ENCODE assay signal across 1 cellular context in the genomic region with DNA sequence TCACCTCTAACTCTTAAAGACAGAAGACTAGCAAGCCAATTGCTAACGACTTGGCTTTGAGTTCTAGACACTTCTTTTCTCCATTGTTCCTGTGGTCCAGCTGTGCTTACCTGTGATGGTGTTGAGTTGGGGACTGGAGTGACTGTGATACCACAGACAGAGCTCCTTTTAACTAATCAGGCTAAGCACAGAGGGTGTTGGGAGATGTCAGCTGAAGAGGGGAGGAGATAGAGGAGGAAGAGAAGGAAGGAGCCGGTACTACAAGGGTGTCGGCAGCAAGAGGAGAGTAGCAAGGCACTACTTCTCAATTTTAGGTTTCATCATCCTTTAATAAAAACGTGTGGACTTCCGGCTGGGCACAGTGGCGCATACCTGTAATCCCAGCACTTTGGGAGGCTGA.
TF ChIP-seq lines count a peak whose summit lies in the region.

No MANE protein-coding gene starts in this region.

TF ChIP-seq in K562, 482 proteins besides CTCF, POLR2A, EP300 and RAD21:
- TF ChIP-seq, protein P1, sequence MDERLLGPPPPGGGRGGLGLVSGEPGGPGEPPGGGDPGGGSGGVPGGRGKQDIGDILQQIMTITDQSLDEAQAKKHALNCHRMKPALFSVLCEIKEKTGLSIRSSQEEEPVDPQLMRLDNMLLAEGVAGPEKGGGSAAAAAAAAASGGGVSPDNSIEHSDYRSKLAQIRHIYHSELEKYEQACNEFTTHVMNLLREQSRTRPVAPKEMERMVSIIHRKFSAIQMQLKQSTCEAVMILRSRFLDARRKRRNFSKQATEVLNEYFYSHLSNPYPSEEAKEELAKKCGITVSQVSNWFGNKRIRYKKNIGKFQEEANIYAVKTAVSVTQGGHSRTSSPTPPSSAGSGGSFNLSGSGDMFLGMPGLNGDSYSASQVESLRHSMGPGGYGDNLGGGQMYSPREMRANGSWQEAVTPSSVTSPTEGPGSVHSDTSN (CRISPR knock-in tag; IDR thresholded peaks at IDR 0.05; ENCODE audit: low read depth) = no peak
- TF ChIP-seq, protein P1 (tag; conservative IDR thresholded peaks at IDR 0.05; ENCODE audit: low read depth) = no peak
- TF ChIP-seq TCF3 (CRISPR knock-in tag; IDR thresholded peaks at IDR 0.05) (0 out of 2 replicates have a peak, but pooled peaks have one; percentile 14), CBFA2T3 (IDR thresholded peaks at IDR 0.05) (peak; percentile 59), CCAR2 (IDR thresholded peaks at IDR 0.05; ENCODE audit: low read depth, low read length) (no peak), TEAD4 (IDR thresholded peaks at IDR 0.05; ENCODE audit: low read length) (no peak), TEAD4 (CRISPR knock-in tag; IDR thresholded peaks at IDR 0.05; ENCODE audit: borderline replicate concordance) (no peak), SUPT5H (IDR thresholded peaks at IDR 0.05) (no peak), ZNF589 (CRISPR knock-in tag; IDR thresholded peaks at IDR 0.05; ENCODE audit: low read depth) (no peak), ZNF253 (CRISPR knock-in tag; conservative IDR thresholded peaks at IDR 0.05) (no peak), CBFA2T2 (conservative IDR thresholded peaks at IDR 0.05) (peak; percentile 27), ZNF282 (CRISPR knock-in tag; IDR thresholded peaks at IDR 0.05) (no peak), RHOXF2B (CRISPR knock-in tag; conservative IDR thresholded peaks at IDR 0.05) (no peak), FOXK2 (conservative IDR thresholded peaks at IDR 0.05 in 1 of 2, IDR thresholded peaks at IDR 0.05 in 1 of 2; ENCODE audit: low read depth in 2 of 2) (no peak), MIER1 (IDR thresholded peaks at IDR 0.05; ENCODE audit: low read depth) (no peak), SETDB1 (IDR thresholded peaks at IDR 0.05; ENCODE audit: low read length) (no peak), CHD4 (IDR thresholded peaks at IDR 0.05; ENCODE audit: insufficient read depth, insufficient replicate concordance, low read depth, low read length, poor library complexity, severe bottlenecking) (no peak), PTRF (tag; IDR thresholded peaks at IDR 0.05) (no peak), FUS (optimal IDR thresholded peaks at IDR 0.05; ENCODE audit: low read depth, low read length) (no peak), MYC (IDR thresholded peaks at IDR 0.05; ENCODE audit: low read depth, low read length) (no peak), MYC (CRISPR knock-in tag; IDR thresholded peaks at IDR 0.05; ENCODE audit: borderline replicate concordance, low read depth) (no peak), HNRNPK (IDR thresholded peaks at IDR 0.05; ENCODE audit: low read depth, low read length, poor library complexity, severe bottlenecking) (no peak), TAL1 (IDR thresholded peaks at IDR 0.05) (peak; percentile 6; the same call in 1 of the 2 replicates), BDP1 (IDR thresholded peaks at IDR 0.05; ENCODE audit: insufficient read depth, insufficient read length) (no peak), ZZZ3 (IDR thresholded peaks at IDR 0.05) (no peak), ZNF395 (CRISPR knock-in tag; IDR thresholded peaks at IDR 0.05) (no peak), MEF2A (IDR thresholded peaks at IDR 0.05; ENCODE audit: control insufficient read depth, low read depth, low read length) (no peak), PRMT5 (CRISPR knock-in tag; IDR thresholded peaks at IDR 0.05) (no peak), ZNF785 (CRISPR knock-in tag; IDR thresholded peaks at IDR 0.05) (no peak), TAF15 (IDR thresholded peaks at IDR 0.05; ENCODE audit: low read depth, low read length) (no peak), SRSF1 (IDR thresholded peaks at IDR 0.05; ENCODE audit: low read depth, low read length) (no peak), NCOR1 (IDR thresholded peaks at IDR 0.05) (no peak), GABPB2 (CRISPR knock-in tag; conservative IDR thresholded peaks at IDR 0.05) (no peak)
